8 cellular contexts compared by ENCODE assay signal in genomic region chr16:74999683-75000480, GRCh38.
A peak's percentile ranks its signal among the peaks of the same experiment; 100 is the strongest.
DNase-seq lines count a peak whose midpoint lies in the region; FAIRE-seq and TF ChIP-seq lines count a peak whose summit lies in the region.

No MANE protein-coding gene starts in this region.

- peak; percentile 28 for FAIRE-seq in GM19239 (lab: Jason Lieb, UNC)

- no peak for DNase-seq in AG04449 (ENCODE audit: low read depth, low spot score)
- DNase-seq in GM19239 (ENCODE audit: insufficient read length, low spot score), result peak; percentile 33
- peak; percentile 60 for DNase-seq in NCI-H1105 treated with DMSO at 0.1 percent for 48 hours (lab: John Stamatoyannopoulos, UW)
- DNase-seq in activated CD4-positive, alpha-beta T cell treated with anti-CD3 and anti-CD28 coated beads, Interleukin-2, amount 50 U/mL, for 48 hours, result peak; percentile 58 to 71
- DNase-seq in effector CD4-positive, alpha-beta T cell, result peak; percentile 41
- DNase-seq in medulla oblongata (ENCODE audit: extremely low spot score), result peak; percentile 29
- DNase-seq in stimulated activated CD8-positive, alpha-beta memory T cell treated with anti-CD3 and anti-CD28 coated beads, Interleukin-12 subunit alpha, Interleukin-12 subunit beta, amount 100 ng/mL, for 1 hour (ENCODE audit: low read depth), result peak; percentile 31
- DNase-seq in NOMO-1 treated with dmso at 0.1 percent for 144 hours (lab: John Stamatoyannopoulos, UW; ENCODE audit: unreplicated experiment), result no peak

- H3K4me3 ChIP-seq in AG04449 (ENCODE audit: low read depth, low read length), result peak overlapping the region; percentile 61

- CTCF ChIA-PET in AG04449 (lab: Yijun Ruan, JAX), result interaction anchor here (1.9 to 19.3 kb wide), 4 partner anchors 10 to 109 kb away, joined by 7 to 450 read pairs (median 44); partner anchors contain the start of gene WDR59

- TF ChIP-seq CTCF in AG04449 (IDR thresholded peaks at IDR 0.05; ENCODE audit: insufficient read depth, low read length, missing control alignments), result no peak

- POLR2A ChIA-PET in AG04449 (lab: Yijun Ruan, JAX), result no interaction called here

Comparison
In these comparisons a context has a peak if more than half of its experiments do, and no peak if none do; other contexts are left out.
1. DNase-seq: peak in GM19239 (single experiment), NCI-H1105 treated with DMSO at 0.1 percent for 48 hours (single experiment), activated CD4-positive, alpha-beta T cell treated with anti-CD3 and anti-CD28 coated beads, Interleukin-2, amount 50 U/mL, for 48 hours (2 of 2), effector CD4-positive, alpha-beta T cell (single experiment), medulla oblongata (single experiment) and stimulated activated CD8-positive, alpha-beta memory T cell treated with anti-CD3 and anti-CD28 coated beads, Interleukin-12 subunit alpha, Interleukin-12 subunit beta, amount 100 ng/mL, for 1 hour (single experiment); none in AG04449 (single experiment) and NOMO-1 treated with dmso at 0.1 percent for 144 hours (single experiment).